In the genomic region with DNA sequence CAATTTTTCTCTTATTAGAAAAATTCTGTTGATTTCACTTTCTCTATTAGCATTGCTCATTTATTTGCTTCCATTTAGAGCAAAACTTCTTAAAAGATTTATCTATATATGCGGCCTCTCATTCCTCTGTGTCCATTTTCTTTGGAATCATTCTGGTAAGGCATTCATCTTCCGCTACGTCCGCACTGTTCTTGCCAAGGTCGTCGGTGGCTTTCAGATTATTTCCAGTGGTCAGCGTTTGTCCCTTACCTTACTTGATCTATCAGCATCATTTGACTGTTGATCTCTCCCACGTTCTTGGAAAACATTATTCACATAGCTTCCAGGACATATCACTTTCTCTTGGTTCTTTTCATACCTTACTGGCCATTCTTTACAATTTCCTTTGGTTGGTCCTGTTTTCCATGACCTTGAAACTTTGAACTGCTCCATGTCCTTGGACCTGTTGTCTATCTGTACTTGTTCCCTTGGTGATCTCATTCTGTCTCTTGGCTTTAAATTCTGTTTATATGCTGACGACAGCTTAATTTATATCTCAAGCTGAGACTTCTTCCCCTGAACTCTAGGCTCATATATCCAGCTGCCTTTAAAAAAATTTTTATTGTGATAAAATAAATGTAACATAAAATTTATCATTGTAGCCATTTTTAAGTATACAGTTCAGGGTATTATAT, we compare ENCODE assay signal across 24 cellular contexts.
"Had no signal": no experiment of that assay in that cellular context is flagged by ENCODE, and none has a peak within 500 bp of the region (broad histone marks: within the 10 kb centered on the region; RNA-seq: fewer than 3 reads in every experiment).

No MANE protein-coding gene starts in this region.

- H3K27ac ChIP-seq: esophagus muscularis mucosa, foreskin keratinocyte, lower lobe of right lung, tibial nerve had no signal

- H3K27ac Mint-ChIP-seq: activated CD4-positive, alpha-beta memory T cell treated with anti-CD3 and anti-CD28 coated beads, Interleukin-2, amount 10 ng/mL, durations not matched to agents 7 days and 5 days; activated CD4-positive, alpha-beta T cell treated with anti-CD3 and anti-CD28 coated beads, Interleukin-2, amount 10 ng/mL, durations not matched to agents 7 days and 5 days; activated naive CD4-positive, alpha-beta T cell treated with anti-CD3 and anti-CD28 coated beads, Interleukin-2, amount 50 U/mL, for 72 hours; activated T-cell treated with anti-CD3 and anti-CD28 coated beads, Interleukin-2, amount 50 U/mL, for 24 hours; activated T-helper 2 cell treated with anti-CD3 and anti-CD28 coated beads, Interferon-gamma antibody, Interleukin-2, Interleukin-4, amounts not matched to agents 10 μg/mL and 5 μg/mL and 100 μg/mL, durations not matched to agents 14 hours and 24 hours and 36 hours; endodermal cell had no signal

- H3K4me3 ChIP-seq: body of pancreas, esophagus muscularis mucosa, heart left ventricle, lower lobe of right lung, tibial nerve had no signal

- H3K4me3 Mint-ChIP-seq: activated CD4-positive, alpha-beta memory T cell treated with anti-CD3 and anti-CD28 coated beads, Interleukin-2, amount 10 ng/mL, durations not matched to agents 7 days and 5 days; activated CD4-positive, alpha-beta T cell treated with anti-CD3 and anti-CD28 coated beads, Interleukin-2, amount 10 ng/mL, durations not matched to agents 7 days and 5 days; activated T-cell treated with anti-CD3 and anti-CD28 coated beads, Interleukin-2, amount 50 U/mL, for 24 hours; endodermal cell; immature natural killer cell; naive thymus-derived CD8-positive, alpha-beta T cell had no signal

- H3K36me3 Mint-ChIP-seq: activated naive CD4-positive, alpha-beta T cell treated with anti-CD3 and anti-CD28 coated beads, Interleukin-2, amount 50 U/mL, for 72 hours; immature natural killer cell had no signal

- H3K36me3 ChIP-seq: esophagus muscularis mucosa, heart left ventricle, lower lobe of right lung, tibial nerve had no signal

- H3K9me3 Mint-ChIP-seq: activated CD4-positive, alpha-beta memory T cell treated with anti-CD3 and anti-CD28 coated beads, Interleukin-2, amount 10 ng/mL, durations not matched to agents 7 days and 5 days; activated T-cell treated with anti-CD3 and anti-CD28 coated beads, Interleukin-2, amount 50 U/mL, for 24 hours; activated T-helper 2 cell treated with anti-CD3 and anti-CD28 coated beads, Interferon-gamma antibody, Interleukin-2, Interleukin-4, amounts not matched to agents 10 μg/mL and 5 μg/mL and 100 μg/mL, durations not matched to agents 14 hours and 24 hours and 36 hours; endodermal cell; immature natural killer cell had no signal

- ATAC-seq: activated naive CD4-positive, alpha-beta T cell treated with anti-CD3 and anti-CD28 coated beads, Interleukin-2, amount 50 U/mL, for 72 hours; body of pancreas; foreskin keratinocyte; lower lobe of right lung; naive thymus-derived CD8-positive, alpha-beta T cell had no signal

- DNase-seq: activated CD4-positive, alpha-beta memory T cell treated with anti-CD3 and anti-CD28 coated beads, Interleukin-2, amount 10 ng/mL, durations not matched to agents 7 days and 5 days; activated CD4-positive, alpha-beta T cell treated with anti-CD3 and anti-CD28 coated beads for 1 hour; activated CD4-positive, alpha-beta T cell treated with anti-CD3 and anti-CD28 coated beads, Interleukin-2, amount 10 ng/mL, durations not matched to agents 7 days and 5 days; activated CD8-positive, alpha-beta memory T cell treated with anti-CD3 and anti-CD28 coated beads, Interleukin-2, amount 50 U/mL, for 48 hours; activated naive CD4-positive, alpha-beta T cell; activated T-cell treated with anti-CD3 and anti-CD28 coated beads, Interleukin-2, amount 50 U/mL, for 24 hours; anterior cingulate cortex; body of pancreas; cortex of kidney; endodermal cell; foreskin keratinocyte; heart left ventricle; hypothalamus; immature natural killer cell; lower lobe of right lung; mesenchymal stem cell; naive thymus-derived CD8-positive, alpha-beta T cell; stimulated activated CD4-positive, alpha-beta T cell treated with anti-CD3 and anti-CD28 coated beads, Interleukin-2, amount 100 ng/mL, for 48 hours; stimulated activated naive CD4-positive, alpha-beta T cell treated with Interleukin-2 at 50 U/mL for 16 hours; T-helper 2 cell had no signal

- H3K27me3 ChIP-seq: body of pancreas, esophagus muscularis mucosa, foreskin keratinocyte, heart left ventricle, tibial nerve had no signal

- H3K27me3 Mint-ChIP-seq: activated CD4-positive, alpha-beta memory T cell treated with anti-CD3 and anti-CD28 coated beads, Interleukin-2, amount 10 ng/mL, durations not matched to agents 7 days and 5 days; activated CD4-positive, alpha-beta T cell treated with anti-CD3 and anti-CD28 coated beads, Interleukin-2, amount 10 ng/mL, durations not matched to agents 7 days and 5 days; activated T-cell treated with anti-CD3 and anti-CD28 coated beads, Interleukin-2, amount 50 U/mL, for 24 hours; naive thymus-derived CD8-positive, alpha-beta T cell had no signal

- H3K9me3 ChIP-seq: body of pancreas, esophagus muscularis mucosa had no signal
